In the genomic region with DNA sequence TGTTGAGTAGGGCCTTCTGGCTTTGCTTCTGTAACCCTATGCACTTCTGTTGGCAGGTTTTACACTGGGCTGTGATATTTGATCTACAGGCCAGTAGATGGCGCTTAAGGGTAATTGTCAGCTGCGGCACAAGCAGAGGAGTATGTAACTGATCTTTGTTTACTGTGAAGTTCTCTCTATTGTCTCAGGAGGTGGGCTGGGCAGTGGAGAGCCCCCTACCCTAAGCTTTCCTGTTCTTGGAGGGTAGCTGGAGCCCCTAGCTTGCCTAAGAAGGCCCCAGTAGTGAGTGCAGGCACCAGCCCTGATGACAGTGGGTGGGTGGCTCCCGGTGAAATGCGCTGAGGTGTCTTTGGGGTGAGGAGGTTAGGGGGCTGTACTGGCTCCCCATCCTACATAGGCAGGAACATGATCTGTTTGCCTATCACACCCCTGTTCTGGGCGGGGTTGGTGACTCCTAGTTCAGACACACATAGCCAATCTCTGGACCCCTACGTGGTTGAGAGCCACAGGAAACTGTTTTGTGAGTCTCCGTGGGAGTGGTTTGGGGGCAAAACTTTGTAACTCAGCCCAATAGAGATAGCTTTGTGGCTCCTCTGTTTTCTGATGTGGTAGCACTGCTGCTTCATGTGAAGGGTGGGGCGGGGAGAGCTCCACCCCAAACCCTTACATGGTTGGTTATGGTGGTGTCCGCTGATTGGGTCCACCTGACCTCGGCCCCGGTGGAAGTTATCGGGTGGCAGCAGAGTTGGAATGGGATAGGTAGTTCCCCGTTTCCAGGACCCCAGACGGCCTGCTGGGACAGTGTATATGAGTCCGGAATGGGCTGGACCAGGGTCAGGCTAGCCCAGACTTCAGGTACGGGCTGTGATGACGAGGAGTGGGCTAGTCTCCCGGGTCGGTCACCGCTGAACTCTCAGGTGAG, we compare ENCODE assay signal across 8 cellular contexts.
DNase-seq lines count a peak whose midpoint lies in the region; ATAC-seq and TF ChIP-seq lines count a peak whose summit lies in the region.

No MANE protein-coding gene starts in this region.

- H3K79me2 ChIP-seq in OCI-LY7 (ENCODE audit: insufficient read depth, low read depth, low read length) = no peaks in the 10 kb centered on the region

- H3K4me1 Mint-ChIP-seq in natural killer cell = peaks cover 47 to 55% of the 10 kb centered on the region in 2 donors
- peaks cover 18% of the 10 kb centered on the region for H3K4me1 Mint-ChIP-seq in stimulated activated memory B cell treated with anti-CD40 and anti-IgM and Interleukin-4, amounts not matched to agents 10 μg/mL and 1 μg/mL and 100 μg/mL, for 72 hours

- no peaks in the 10 kb centered on the region for H3K27me3 ChIP-seq in HL-60 (ENCODE audit: insufficient read depth, poor library complexity, severe bottlenecking)

- H3K9me2 ChIP-seq in OCI-LY7 (ENCODE audit: insufficient read depth, low read length) = no peaks in the 10 kb centered on the region

- peak overlapping the region; percentile 41 for H3K4me2 ChIP-seq in OCI-LY7 (ENCODE audit: low read length)

- H3K27ac ChIP-seq in HL-60 (replicated peaks) (no peak overlapping the region), OCI-LY7 (ENCODE audit: low read depth, low read length, poor library complexity, severe bottlenecking) (no peak overlapping the region)

- no peaks in the 10 kb centered on the region for H3K27me3 Mint-ChIP-seq in natural killer cell (ENCODE audit: low read depth in 2 of 2)
- no peaks in the 10 kb centered on the region for H3K27me3 Mint-ChIP-seq in stimulated activated memory B cell treated with anti-CD40 and anti-IgM and Interleukin-4, amounts not matched to agents 10 μg/mL and 1 μg/mL and 100 μg/mL, for 72 hours

- peak overlapping the region; percentile 99 to 100 for H3K27ac Mint-ChIP-seq in natural killer cell
- peak overlapping the region; percentile 88 for H3K27ac Mint-ChIP-seq in stimulated activated memory B cell treated with anti-CD40 and anti-IgM and Interleukin-4, amounts not matched to agents 10 μg/mL and 1 μg/mL and 100 μg/mL, for 72 hours

- peak overlapping the region; percentile 67; the same call in 1 of the 2 replicates for H2AFZ ChIP-seq in OCI-LY7 (ENCODE audit: low read length)

- no peaks in the 10 kb centered on the region for H4K20me1 ChIP-seq in OCI-LY7 (ENCODE audit: insufficient read depth, low read length)

- in situ Hi-C loops in ACHN (cut with HindIII; ENCODE audit: low pct_ligation_motif_present, low pct_unique_long_range_greater_than_20kb, low sequenced_read_pairs) = no loop called here

- POLR2A ChIA-PET in OCI-LY7 (lab: Charles Lee) = interaction anchor here (0.6 kb wide), 1 partner anchor 563 kb away, joined by 3 read pairs; no protein-coding TSS in a partner anchor

- H3K36me3 ChIP-seq in OCI-LY7 (ENCODE audit: insufficient read depth, low read length) = no peaks in the 10 kb centered on the region

- peak; percentile 64 for TF ChIP-seq CTCF in HL-60 (IDR thresholded peaks at IDR 0.05; ENCODE audit: insufficient read depth, low read length)
- peak; percentile 90 for TF ChIP-seq CTCF in OCI-LY7 (conservative IDR thresholded peaks at IDR 0.05; ENCODE audit: low read length)
- peak; percentile 80 for TF ChIP-seq CTCF in fibroblast of mammary gland (conservative IDR thresholded peaks at IDR 0.05; ENCODE audit: control insufficient read depth, insufficient read depth, low read depth, low read length)
- peak; percentile 93 for TF ChIP-seq CTCF in natural killer cell (IDR thresholded peaks at IDR 0.05)

- H3K4me1 ChIP-seq in OCI-LY7 (ENCODE audit: insufficient read depth, low read length, poor library complexity, severe bottlenecking) = no peaks in the 10 kb centered on the region

- BruUV-seq in OCI-LY7 (replicated peaks; lab: Mats Ljungman, UMichigan) = no TSS peak

- CTCF ChIA-PET in OCI-LY7 (lab: Charles Lee; ENCODE audit: unreplicated experiment) = interaction anchor here (0.5 kb wide), 1 partner anchor 171 kb away, joined by 3 read pairs; a partner anchor contains a TSS

- H3K9me3 ChIP-seq in OCI-LY7 (ENCODE audit: low read length) = no peaks in the 10 kb centered on the region

- H3K36me3 Mint-ChIP-seq in natural killer cell = no peaks in the 10 kb centered on the region
- no peaks in the 10 kb centered on the region for H3K36me3 Mint-ChIP-seq in stimulated activated memory B cell treated with anti-CD40 and anti-IgM and Interleukin-4, amounts not matched to agents 10 μg/mL and 1 μg/mL and 100 μg/mL, for 72 hours

- peak overlapping the region; percentile 99 for H3K4me3 Mint-ChIP-seq in natural killer cell
- peak overlapping the region; percentile 90 for H3K4me3 Mint-ChIP-seq in stimulated activated memory B cell treated with anti-CD40 and anti-IgM and Interleukin-4, amounts not matched to agents 10 μg/mL and 1 μg/mL and 100 μg/mL, for 72 hours

- H3K4me3 ChIP-seq in HL-60 (replicated peaks; ENCODE audit: insufficient read depth, low read length) = no peak overlapping the region
- H3K4me3 ChIP-seq in OCI-LY7 (ENCODE audit: low read depth, low read length, poor library complexity, severe bottlenecking) = no peak overlapping the region
- no peak overlapping the region for H3K4me3 ChIP-seq in fibroblast of mammary gland (ENCODE audit: control insufficient read depth, low read depth, low read length)

- peak; percentile 53 for ATAC-seq in GM18858 (IDR thresholded peaks at IDR 0.05; ENCODE audit: unreplicated experiment)
- ATAC-seq in natural killer cell = peak; percentile 87 to 95 (median 89)
- ATAC-seq in stimulated activated memory B cell treated with anti-CD40 and anti-IgM and Interleukin-4, amounts not matched to agents 10 μg/mL and 1 μg/mL and 100 μg/mL, for 72 hours = peak; percentile 92

- DNase-seq in ACHN = peak; percentile 60
- DNase-seq in HL-60 (ENCODE audit: low read depth in 1 of 2, low spot score in 1 of 2) = peak; percentile 50 to 67
- peak; percentile 66 for DNase-seq in OCI-LY7 (ENCODE audit: low spot score)
- DNase-seq in activated T-cell treated with anti-CD3 and anti-CD28 coated beads, Interleukin-2, amount 50 U/mL, for 1 hour = peak; percentile 80
- peak; percentile 76 for DNase-seq in fibroblast of mammary gland (ENCODE audit: low read depth)
- peak; percentile 83 for DNase-seq in natural killer cell

- no peaks in the 10 kb centered on the region for H3K9me3 Mint-ChIP-seq in natural killer cell
- peaks cover 4% of the 10 kb centered on the region for H3K9me3 Mint-ChIP-seq in stimulated activated memory B cell treated with anti-CD40 and anti-IgM and Interleukin-4, amounts not matched to agents 10 μg/mL and 1 μg/mL and 100 μg/mL, for 72 hours

- intact Hi-C loops in OCI-LY7 (cut with micrococcal nuclease; ENCODE audit: unreplicated experiment) = loop anchor here (2.0 kb wide), 2 partner anchors 226 to 434 kb away; no protein-coding TSS in a partner anchor
- intact Hi-C loops in natural killer cell (cut with micrococcal nuclease) = loop anchor here (1.0 to 5.0 kb wide), 10 partner anchors 62 to 494 kb away; a partner anchor contains a TSS
